ENCODE assay signal across 26 cellular contexts in genomic region chr9:127908660-127908926, GRCh38. TPM values are rescaled to one million over a fixed set of nuclear protein-coding genes. Genes with fewer than 3 reads are reported as not detected.
DNase-seq lines count a peak whose midpoint lies in the region; ATAC-seq and TF ChIP-seq lines count a peak whose summit lies in the region.
"Had no signal": no experiment of that assay in that cellular context is flagged by ENCODE, and none has a peak within 500 bp of the region (broad histone marks: within the 10 kb centered on the region; RNA-seq: fewer than 3 reads in every experiment).

No MANE protein-coding gene starts in this region.

- TF ChIP-seq EP300 in suprapubic skin (IDR thresholded peaks at IDR 0.05): no peak

- CTCF ChIA-PET in activated CD4-positive, alpha-beta memory T cell treated with anti-CD3 and anti-CD28 coated beads, Interleukin-2, amount 10 ng/mL, durations not matched to agents 7 days and 5 days (lab: Charles Lee): no interaction called here
- CTCF ChIA-PET in activated CD4-positive, alpha-beta memory T cell treated with anti-CD3 and anti-CD28 coated beads for 36 hours (lab: Charles Lee): no interaction called here
- CTCF ChIA-PET in CD4-positive, alpha-beta memory T cell (lab: Charles Lee; ENCODE audit: partially characterized antibody): interaction anchor here (1.8 kb wide), 1 partner anchor 13 kb away, joined by 5 read pairs; no protein-coding TSS in a partner anchor
- CTCF ChIA-PET in activated B cell treated with CpG ODN at 0.5 μM for 24 hours (lab: Charles Lee): no interaction called here

- H3K27me3 ChIP-seq in CD4-positive, alpha-beta memory T cell (ENCODE audit: insufficient read depth, low read length): no peaks in the 10 kb centered on the region
- no peaks in the 10 kb centered on the region for H3K27me3 ChIP-seq in suprapubic skin
- H3K27me3 ChIP-seq: SJSA1 had no signal

- H3K4me1 Mint-ChIP-seq in activated CD4-positive, alpha-beta memory T cell treated with anti-CD3 and anti-CD28 coated beads, Interleukin-2, amount 10 ng/mL, durations not matched to agents 7 days and 5 days: peaks cover 53% of the 10 kb centered on the region
- peaks cover 40% of the 10 kb centered on the region for H3K4me1 Mint-ChIP-seq in activated CD4-positive, alpha-beta memory T cell treated with anti-CD3 and anti-CD28 coated beads for 36 hours (ENCODE audit: low read depth)
- peaks cover 17 to 51% (median 33%) of the 10 kb centered on the region in 4 donors for H3K4me1 Mint-ChIP-seq in CD4-positive, alpha-beta memory T cell
- H3K4me1 Mint-ChIP-seq in activated B cell treated with CpG ODN at 0.5 μM for 24 hours: peaks cover 76% of the 10 kb centered on the region
- peaks cover 58% of the 10 kb centered on the region for H3K4me1 Mint-ChIP-seq in stimulated activated effector memory CD8-positive, alpha-beta T cell treated with anti-CD3 and anti-CD28 coated beads, Interleukin-12 subunit alpha, Interleukin-12 subunit beta, amount 100 ng/mL, for 72 hours

- H3K4me3 Mint-ChIP-seq in activated CD4-positive, alpha-beta memory T cell treated with anti-CD3 and anti-CD28 coated beads, Interleukin-2, amount 10 ng/mL, durations not matched to agents 7 days and 5 days: no peak overlapping the region
- no peak overlapping the region for H3K4me3 Mint-ChIP-seq in activated CD4-positive, alpha-beta memory T cell treated with anti-CD3 and anti-CD28 coated beads for 36 hours
- no peak overlapping the region for H3K4me3 Mint-ChIP-seq in CD4-positive, alpha-beta memory T cell
- H3K4me3 Mint-ChIP-seq in activated B cell treated with CpG ODN at 0.5 μM for 24 hours: no peak overlapping the region
- H3K4me3 Mint-ChIP-seq in stimulated activated effector memory CD8-positive, alpha-beta T cell treated with anti-CD3 and anti-CD28 coated beads, Interleukin-12 subunit alpha, Interleukin-12 subunit beta, amount 100 ng/mL, for 72 hours: no peak overlapping the region
- H3K4me3 Mint-ChIP-seq: HFFc6 had no signal

- no peaks in the 10 kb centered on the region for H3K36me3 ChIP-seq in CD4-positive, alpha-beta memory T cell (ENCODE audit: insufficient read depth, low read length)
- peaks cover 19% of the 10 kb centered on the region for H3K36me3 ChIP-seq in suprapubic skin

- TF ChIP-seq POLR2A in suprapubic skin (IDR thresholded peaks at IDR 0.05): no peak

- no peak for TF ChIP-seq CTCF in activated B cell treated with CpG ODN at 0.5 μM for 24 hours (IDR thresholded peaks at IDR 0.05)
- no peak for TF ChIP-seq CTCF in suprapubic skin (IDR thresholded peaks at IDR 0.05)

- no peak overlapping the region for H3K4me3 ChIP-seq in CD4-positive, alpha-beta memory T cell (ENCODE audit: low read length in 2 of 2)
- H3K4me3 ChIP-seq in suprapubic skin: no peak overlapping the region
- H3K4me3 ChIP-seq: HAP-1, SJSA1 had no signal

- no peaks in the 10 kb centered on the region for H3K9me3 Mint-ChIP-seq in activated CD4-positive, alpha-beta memory T cell treated with anti-CD3 and anti-CD28 coated beads, Interleukin-2, amount 10 ng/mL, durations not matched to agents 7 days and 5 days
- no peaks in the 10 kb centered on the region for H3K9me3 Mint-ChIP-seq in activated CD4-positive, alpha-beta memory T cell treated with anti-CD3 and anti-CD28 coated beads for 36 hours
- no peaks in the 10 kb centered on the region for H3K9me3 Mint-ChIP-seq in CD4-positive, alpha-beta memory T cell
- no peaks in the 10 kb centered on the region for H3K9me3 Mint-ChIP-seq in activated B cell treated with CpG ODN at 0.5 μM for 24 hours
- no peaks in the 10 kb centered on the region for H3K9me3 Mint-ChIP-seq in stimulated activated effector memory CD8-positive, alpha-beta T cell treated with anti-CD3 and anti-CD28 coated beads, Interleukin-12 subunit alpha, Interleukin-12 subunit beta, amount 100 ng/mL, for 72 hours
- H3K9me3 Mint-ChIP-seq: HFFc6 had no signal

- H3K27me3 Mint-ChIP-seq in activated CD4-positive, alpha-beta memory T cell treated with anti-CD3 and anti-CD28 coated beads, Interleukin-2, amount 10 ng/mL, durations not matched to agents 7 days and 5 days: no peaks in the 10 kb centered on the region
- H3K27me3 Mint-ChIP-seq in activated CD4-positive, alpha-beta memory T cell treated with anti-CD3 and anti-CD28 coated beads for 36 hours: no peaks in the 10 kb centered on the region
- no peaks in the 10 kb centered on the region for H3K27me3 Mint-ChIP-seq in CD4-positive, alpha-beta memory T cell
- H3K27me3 Mint-ChIP-seq in activated B cell treated with CpG ODN at 0.5 μM for 24 hours: no peaks in the 10 kb centered on the region

- peak overlapping the region; percentile 16 for H3K27ac Mint-ChIP-seq in activated CD4-positive, alpha-beta memory T cell treated with anti-CD3 and anti-CD28 coated beads, Interleukin-2, amount 10 ng/mL, durations not matched to agents 7 days and 5 days
- no peak overlapping the region for H3K27ac Mint-ChIP-seq in activated CD4-positive, alpha-beta memory T cell treated with anti-CD3 and anti-CD28 coated beads for 36 hours
- H3K27ac Mint-ChIP-seq in CD4-positive, alpha-beta memory T cell: peak overlapping the region in 2 of 7 donors; percentile 15 to 42
- H3K27ac Mint-ChIP-seq in activated B cell treated with CpG ODN at 0.5 μM for 24 hours: peak overlapping the region; percentile 35
- H3K27ac Mint-ChIP-seq in stimulated activated effector memory CD8-positive, alpha-beta T cell treated with anti-CD3 and anti-CD28 coated beads, Interleukin-12 subunit alpha, Interleukin-12 subunit beta, amount 100 ng/mL, for 72 hours: peak overlapping the region; percentile 58
- H3K27ac Mint-ChIP-seq: HFFc6 had no signal

- WGBS in suprapubic skin: 94% methylated on average over 9 of the region's 10 CpGs

- peaks cover 38% of the 10 kb centered on the region for H3K36me3 Mint-ChIP-seq in activated CD4-positive, alpha-beta memory T cell treated with anti-CD3 and anti-CD28 coated beads, Interleukin-2, amount 10 ng/mL, durations not matched to agents 7 days and 5 days (ENCODE audit: low read depth)
- peaks cover 25% of the 10 kb centered on the region for H3K36me3 Mint-ChIP-seq in activated CD4-positive, alpha-beta memory T cell treated with anti-CD3 and anti-CD28 coated beads for 36 hours
- H3K36me3 Mint-ChIP-seq in CD4-positive, alpha-beta memory T cell: peaks cover 17 to 44% of the 10 kb centered on the region in 2 donors
- H3K36me3 Mint-ChIP-seq in activated B cell treated with CpG ODN at 0.5 μM for 24 hours (ENCODE audit: low read depth): peaks cover 51% of the 10 kb centered on the region
- H3K36me3 Mint-ChIP-seq in stimulated activated effector memory CD8-positive, alpha-beta T cell treated with anti-CD3 and anti-CD28 coated beads, Interleukin-12 subunit alpha, Interleukin-12 subunit beta, amount 100 ng/mL, for 72 hours: peaks cover 79% of the 10 kb centered on the region

- intact Hi-C loops in activated CD4-positive, alpha-beta memory T cell treated with anti-CD3 and anti-CD28 coated beads for 36 hours (cut with micrococcal nuclease): no loop called here
- intact Hi-C loops in CD4-positive, alpha-beta memory T cell (cut with micrococcal nuclease): no loop called here
- intact Hi-C loops in activated B cell treated with CpG ODN at 0.5 μM for 24 hours (cut with micrococcal nuclease): no loop called here

- H3K4me1 ChIP-seq in CD4-positive, alpha-beta memory T cell (ENCODE audit: insufficient read depth, low read length): peaks cover 51% of the 10 kb centered on the region
- H3K4me1 ChIP-seq in suprapubic skin: peaks cover 48% of the 10 kb centered on the region

- no peaks in the 10 kb centered on the region for H3K9me3 ChIP-seq in CD4-positive, alpha-beta memory T cell (ENCODE audit: control insufficient read depth in 1 of 2, low read length in 2 of 2)
- no peaks in the 10 kb centered on the region for H3K9me3 ChIP-seq in suprapubic skin
- H3K9me3 ChIP-seq: Caco-2, HAP-1, SJSA1 had no signal

- H3K27ac ChIP-seq in CD4-positive, alpha-beta memory T cell (ENCODE audit: low read depth, low read length): peak overlapping the region; percentile 15
- H3K27ac ChIP-seq in suprapubic skin: no peak overlapping the region
- H3K27ac ChIP-seq: SJSA1 had no signal

- DNase-seq in activated CD4-positive, alpha-beta memory T cell treated with anti-CD3 and anti-CD28 coated beads, Interleukin-2, amount 10 ng/mL, durations not matched to agents 7 days and 5 days: no peak
- DNase-seq in activated CD4-positive, alpha-beta memory T cell treated with anti-CD3 and anti-CD28 coated beads for 36 hours: no peak
- DNase-seq in CD4-positive, alpha-beta memory T cell: no peak
- DNase-seq in activated B cell treated with CpG ODN at 0.5 μM for 24 hours (no peak), suprapubic skin (ENCODE audit: low spot score in 2 of 2) (no peak)
- no peak for DNase-seq in stimulated activated effector memory CD8-positive, alpha-beta T cell treated with anti-CD3 and anti-CD28 coated beads, Interleukin-12 subunit alpha, Interleukin-12 subunit beta, amount 100 ng/mL, for 72 hours (ENCODE audit: low spot score in 2 of 2)
- DNase-seq in stimulated activated CD4-positive, alpha-beta T cell treated with anti-CD3 and anti-CD28 coated beads, Interleukin-4, amount 100 ng/mL, for 1 hour: no peak
- DNase-seq: 8988T, ACHN, Caco-2, DMS 273 treated with DMSO at 0.1 percent for 48 hours, DMS79, EL, GDM1, GOT3, HFFc6, NCI-H1092, NCI-H1417 treated with DMSO at 0.1 percent for 48 hours, NCI-H1694 treated with DMSO at 0.1 percent for 48 hours, NCI-H2081, NCI-H2227 treated with DMSO at 0.1 percent for 48 hours, NCI-H69, Right ventricle myocardium superior, RPMI8226 had no signal

- no peak for ATAC-seq in activated B cell treated with CpG ODN at 0.5 μM for 24 hours (ENCODE audit: low read depth)
- ATAC-seq in stimulated activated effector memory CD8-positive, alpha-beta T cell treated with anti-CD3 and anti-CD28 coated beads, Interleukin-12 subunit alpha, Interleukin-12 subunit beta, amount 100 ng/mL, for 72 hours: no peak

- POLR2A ChIA-PET in activated CD4-positive, alpha-beta memory T cell treated with anti-CD3 and anti-CD28 coated beads, Interleukin-2, amount 10 ng/mL, durations not matched to agents 7 days and 5 days (lab: Charles Lee): no interaction called here
- POLR2A ChIA-PET in activated CD4-positive, alpha-beta memory T cell treated with anti-CD3 and anti-CD28 coated beads for 36 hours (lab: Charles Lee): no interaction called here
- POLR2A ChIA-PET in CD4-positive, alpha-beta memory T cell (lab: Charles Lee; ENCODE audit: partially characterized antibody): no interaction called here
- POLR2A ChIA-PET in activated B cell treated with CpG ODN at 0.5 μM for 24 hours (lab: Charles Lee): interaction anchor here (3.3 to 12.3 kb wide), 2 partner anchors 9 kb away, joined by 20 to 457 read pairs; partner anchors contain the start of genes ST6GALNAC4 and ST6GALNAC6

RNA-seq across cellular contexts. Expression of gene ST6GALNAC4, which starts 8.2 kb away (rescaled TPM):
- total RNA-seq in activated CD4-positive, alpha-beta memory T cell treated with anti-CD3 and anti-CD28 coated beads, Interleukin-2, amount 10 ng/mL, durations not matched to agents 7 days and 5 days: 10 to 100 TPM; 19.4 to 21.5 TPM
- total RNA-seq in activated CD4-positive, alpha-beta memory T cell treated with anti-CD3 and anti-CD28 coated beads for 36 hours: 10 to 100 TPM; 21.2 to 23.5 TPM
- 10 to 100 TPM; 35.7 to 38.1 TPM for total RNA-seq in CD4-positive, alpha-beta memory T cell
- polyA plus RNA-seq in CD4-positive, alpha-beta memory T cell: 10 to 100 TPM; 10.2 to 18.5 TPM
- total RNA-seq in activated B cell treated with CpG ODN at 0.5 μM for 24 hours (71.3 and 85.4 TPM in 2 replicates), suprapubic skin (10 to 100 TPM; 14.6 to 25.2 (median 20.2) TPM)

RNA-seq across cellular contexts. Expression of gene ST6GALNAC6, which starts 9.2 kb away (rescaled TPM):
- 100 to 1,000 TPM; 141 to 146 TPM for total RNA-seq in activated CD4-positive, alpha-beta memory T cell treated with anti-CD3 and anti-CD28 coated beads, Interleukin-2, amount 10 ng/mL, durations not matched to agents 7 days and 5 days
- total RNA-seq in activated CD4-positive, alpha-beta memory T cell treated with anti-CD3 and anti-CD28 coated beads for 36 hours: 10 to 100 TPM; 50.1 to 53.8 TPM
- total RNA-seq in CD4-positive, alpha-beta memory T cell: 100 to 1,000 TPM; 125 to 127 TPM
- polyA plus RNA-seq in CD4-positive, alpha-beta memory T cell: 10 to 100 TPM; 45.2 to 45.6 TPM
- 39.9 and 47.5 TPM in 2 replicates for total RNA-seq in activated B cell treated with CpG ODN at 0.5 μM for 24 hours
- total RNA-seq in suprapubic skin: 10 to 100 TPM; 41.6 to 50.5 (median 47.0) TPM

RNA-seq across cellular contexts. Expression of gene PIP5KL1, which starts 22.0 kb away (rescaled TPM):
- total RNA-seq in activated CD4-positive, alpha-beta memory T cell treated with anti-CD3 and anti-CD28 coated beads, Interleukin-2, amount 10 ng/mL, durations not matched to agents 7 days and 5 days: 1 to 10 TPM; 1.5 to 1.9 TPM
- total RNA-seq in activated CD4-positive, alpha-beta memory T cell treated with anti-CD3 and anti-CD28 coated beads for 36 hours: 1 to 10 TPM in 1 of 2 experiments, under 1 TPM in 1; 0.94 to 2.9 TPM
- 1 to 10 TPM in 1 of 2 experiments, under 1 TPM in 1; 0.72 to 1.8 TPM for total RNA-seq in CD4-positive, alpha-beta memory T cell
- polyA plus RNA-seq in CD4-positive, alpha-beta memory T cell: under 1 TPM; 0.26 to 0.79 TPM
- 1.7 and 1.8 TPM in 2 replicates for total RNA-seq in activated B cell treated with CpG ODN at 0.5 μM for 24 hours
- total RNA-seq in suprapubic skin: 10 to 100 TPM in 1 of 4 donors, 1 to 10 TPM in 3; 5.8 to 14.7 (median 9.2) TPM

RNA-seq across cellular contexts. Expression of gene DPM2, which starts 29.1 kb away (rescaled TPM):
- total RNA-seq in activated CD4-positive, alpha-beta memory T cell treated with anti-CD3 and anti-CD28 coated beads, Interleukin-2, amount 10 ng/mL, durations not matched to agents 7 days and 5 days: 10 to 100 TPM; 48.2 TPM
- 10 to 100 TPM; 41.5 to 42.0 TPM for total RNA-seq in activated CD4-positive, alpha-beta memory T cell treated with anti-CD3 and anti-CD28 coated beads for 36 hours
- total RNA-seq in CD4-positive, alpha-beta memory T cell: 10 to 100 TPM; 37.0 to 39.7 TPM
- polyA plus RNA-seq in CD4-positive, alpha-beta memory T cell: 10 to 100 TPM; 41.0 to 43.1 TPM
- total RNA-seq in activated B cell treated with CpG ODN at 0.5 μM for 24 hours (41.4 and 50.6 TPM in 2 replicates), suprapubic skin (10 to 100 TPM; 19.4 to 39.7 (median 30.6) TPM)

RNA-seq across cellular contexts. Expression of gene AK1, which starts 31.1 kb away (rescaled TPM):
- 10 to 100 TPM; 80.9 to 81.9 TPM for total RNA-seq in activated CD4-positive, alpha-beta memory T cell treated with anti-CD3 and anti-CD28 coated beads, Interleukin-2, amount 10 ng/mL, durations not matched to agents 7 days and 5 days
- 10 to 100 TPM; 27.7 to 28.5 TPM for total RNA-seq in activated CD4-positive, alpha-beta memory T cell treated with anti-CD3 and anti-CD28 coated beads for 36 hours
- 10 to 100 TPM; 58.1 to 62.7 TPM for total RNA-seq in CD4-positive, alpha-beta memory T cell
- under 1 TPM in 1 of 2 donors, not detected in 1; 0.53 TPM for polyA plus RNA-seq in CD4-positive, alpha-beta memory T cell
- total RNA-seq in activated B cell treated with CpG ODN at 0.5 μM for 24 hours (6.9 and 8.1 TPM in 2 replicates), suprapubic skin (10 to 100 TPM; 22.6 to 36.0 (median 26.0) TPM)
